ENCODE assay signal across 34 cellular contexts in genomic region chr10:93865794-93866193, GRCh38.
"Had no signal": no experiment of that assay in that cellular context is flagged by ENCODE, and none has a peak within 500 bp of the region (broad histone marks: within the 10 kb centered on the region; RNA-seq: fewer than 3 reads in every experiment).

No MANE protein-coding gene starts in this region.

- DNase-seq: Karpas-422, Kasumi-1, MG63, MM.1S, MV-4-11, NCI-H1048, NCI-H1092, NCI-H1092 treated with DMSO at 0.1 percent for 48 hours, NCI-H1105, NCI-H1105 treated with DMSO at 0.1 percent for 48 hours, NCI-H1417, NCI-H1417 treated with DMSO at 0.1 percent for 48 hours, NCI-H1436, NCI-H1436 treated with DMSO at 0.1 percent for 48 hours, NCI-H146, NCI-H1694, NCI-H1694 treated with DMSO at 0.1 percent for 48 hours, NCI-H187, NCI-H187 treated with DMSO at 0.1 percent for 48 hours, NCI-H1930, NCI-H2029, NCI-H2029 treated with DMSO at 0.1 percent for 48 hours, NCI-H2081, NCI-H2081 treated with DMSO at 0.1 percent for 48 hours, NCI-H2107, NCI-H2171, NCI-H2171 treated with DMSO at 0.1 percent for 48 hours, NCI-H2227 treated with DMSO at 0.1 percent for 48 hours, NCI-H226, NCI-H345, NCI-H446, NCI-H446 treated with DMSO at 0.1 percent for 48 hours, NCI-H510A had no signal

- H3K4me3 ChIP-seq: MG63 had no signal

- H3K27me3 ChIP-seq: MG63 had no signal

- H3K9me3 ChIP-seq: MG63 had no signal

- H3K36me3 ChIP-seq: MG63 had no signal

- H3K27ac ChIP-seq: KMS-11 had no signal
